In the genomic region with DNA sequence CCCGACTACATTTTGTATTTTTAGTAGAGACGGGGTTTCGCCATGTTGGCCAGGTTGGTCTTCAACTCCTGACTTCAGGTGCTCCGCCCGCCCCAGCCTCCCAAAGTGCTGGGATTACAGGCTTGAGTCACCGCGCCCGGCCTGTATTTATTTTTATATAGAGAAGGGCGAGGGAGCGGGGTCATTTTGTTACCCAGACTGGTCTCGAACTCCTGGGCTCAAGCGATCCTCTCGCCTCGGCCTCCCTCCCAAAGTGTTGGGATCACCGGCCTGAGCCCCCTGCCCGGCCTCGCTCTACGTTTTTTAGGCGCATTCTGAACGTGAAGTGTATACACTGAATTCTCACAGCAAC, we compare ENCODE assay signal across 1 cellular context.
TF ChIP-seq lines count a peak whose summit lies in the region.

No MANE protein-coding gene starts in this region.

TF ChIP-seq in GM23338, 12 proteins besides CTCF, POLR2A, EP300 and RAD21 (continued from another document):
- TF ChIP-seq, protein P1, sequence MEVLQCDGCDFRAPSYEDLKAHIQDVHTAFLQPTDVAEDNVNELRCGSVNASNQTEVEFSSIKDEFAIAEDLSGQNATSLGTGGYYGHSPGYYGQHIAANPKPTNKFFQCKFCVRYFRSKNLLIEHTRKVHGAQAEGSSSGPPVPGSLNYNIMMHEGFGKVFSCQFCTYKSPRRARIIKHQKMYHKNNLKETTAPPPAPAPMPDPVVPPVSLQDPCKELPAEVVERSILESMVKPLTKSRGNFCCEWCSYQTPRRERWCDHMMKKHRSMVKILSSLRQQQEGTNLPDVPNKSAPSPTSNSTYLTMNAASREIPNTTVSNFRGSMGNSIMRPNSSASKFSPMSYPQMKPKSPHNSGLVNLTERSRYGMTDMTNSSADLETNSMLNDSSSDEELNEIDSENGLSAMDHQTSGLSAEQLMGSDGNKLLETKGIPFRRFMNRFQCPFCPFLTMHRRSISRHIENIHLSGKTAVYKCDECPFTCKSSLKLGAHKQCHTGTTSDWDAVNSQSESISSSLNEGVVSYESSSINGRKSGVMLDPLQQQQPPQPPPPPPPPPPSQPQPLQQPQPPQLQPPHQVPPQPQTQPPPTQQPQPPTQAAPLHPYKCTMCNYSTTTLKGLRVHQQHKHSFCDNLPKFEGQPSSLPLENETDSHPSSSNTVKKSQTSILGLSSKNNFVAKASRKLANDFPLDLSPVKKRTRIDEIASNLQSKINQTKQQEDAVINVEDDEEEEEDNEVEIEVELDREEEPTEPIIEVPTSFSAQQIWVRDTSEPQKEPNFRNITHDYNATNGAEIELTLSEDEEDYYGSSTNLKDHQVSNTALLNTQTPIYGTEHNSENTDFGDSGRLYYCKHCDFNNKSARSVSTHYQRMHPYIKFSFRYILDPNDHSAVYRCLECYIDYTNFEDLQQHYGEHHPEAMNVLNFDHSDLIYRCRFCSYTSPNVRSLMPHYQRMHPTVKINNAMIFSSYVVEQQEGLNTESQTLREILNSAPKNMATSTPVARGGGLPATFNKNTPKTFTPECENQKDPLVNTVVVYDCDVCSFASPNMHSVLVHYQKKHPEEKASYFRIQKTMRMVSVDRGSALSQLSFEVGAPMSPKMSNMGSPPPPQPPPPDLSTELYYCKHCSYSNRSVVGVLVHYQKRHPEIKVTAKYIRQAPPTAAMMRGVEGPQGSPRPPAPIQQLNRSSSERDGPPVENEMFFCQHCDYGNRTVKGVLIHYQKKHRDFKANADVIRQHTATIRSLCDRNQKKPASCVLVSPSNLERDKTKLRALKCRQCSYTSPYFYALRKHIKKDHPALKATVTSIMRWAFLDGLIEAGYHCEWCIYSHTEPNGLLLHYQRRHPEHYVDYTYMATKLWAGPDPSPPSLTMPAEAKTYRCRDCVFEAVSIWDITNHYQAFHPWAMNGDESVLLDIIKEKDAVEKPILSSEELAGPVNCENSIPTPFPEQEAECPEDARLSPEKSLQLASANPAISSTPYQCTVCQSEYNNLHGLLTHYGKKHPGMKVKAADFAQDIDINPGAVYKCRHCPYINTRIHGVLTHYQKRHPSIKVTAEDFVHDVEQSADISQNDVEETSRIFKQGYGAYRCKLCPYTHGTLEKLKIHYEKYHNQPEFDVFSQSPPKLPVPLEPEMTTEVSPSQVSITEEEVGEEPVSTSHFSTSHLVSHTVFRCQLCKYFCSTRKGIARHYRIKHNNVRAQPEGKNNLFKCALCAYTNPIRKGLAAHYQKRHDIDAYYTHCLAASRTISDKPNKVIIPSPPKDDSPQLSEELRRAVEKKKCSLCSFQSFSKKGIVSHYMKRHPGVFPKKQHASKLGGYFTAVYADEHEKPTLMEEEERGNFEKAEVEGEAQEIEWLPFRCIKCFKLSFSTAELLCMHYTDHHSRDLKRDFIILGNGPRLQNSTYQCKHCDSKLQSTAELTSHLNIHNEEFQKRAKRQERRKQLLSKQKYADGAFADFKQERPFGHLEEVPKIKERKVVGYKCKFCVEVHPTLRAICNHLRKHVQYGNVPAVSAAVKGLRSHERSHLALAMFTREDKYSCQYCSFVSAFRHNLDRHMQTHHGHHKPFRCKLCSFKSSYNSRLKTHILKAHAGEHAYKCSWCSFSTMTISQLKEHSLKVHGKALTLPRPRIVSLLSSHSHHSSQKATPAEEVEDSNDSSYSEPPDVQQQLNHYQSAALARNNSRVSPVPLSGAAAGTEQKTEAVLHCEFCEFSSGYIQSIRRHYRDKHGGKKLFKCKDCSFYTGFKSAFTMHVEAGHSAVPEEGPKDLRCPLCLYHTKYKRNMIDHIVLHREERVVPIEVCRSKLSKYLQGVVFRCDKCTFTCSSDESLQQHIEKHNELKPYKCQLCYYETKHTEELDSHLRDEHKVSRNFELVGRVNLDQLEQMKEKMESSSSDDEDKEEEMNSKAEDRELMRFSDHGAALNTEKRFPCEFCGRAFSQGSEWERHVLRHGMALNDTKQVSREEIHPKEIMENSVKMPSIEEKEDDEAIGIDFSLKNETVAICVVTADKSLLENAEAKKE (CRISPR knock-in tag; IDR thresholded peaks at IDR 0.05), result no peak
